Comparison of ENCODE assay signal across 14 cellular contexts in genomic region chr11:17922474-17922788, GRCh38.
DNase-seq lines count a peak whose midpoint lies in the region; ATAC-seq and TF ChIP-seq lines count a peak whose summit lies in the region.
"Had no signal": no experiment of that assay in that cellular context is flagged by ENCODE, and none has a peak within 500 bp of the region (broad histone marks: within the 10 kb centered on the region; RNA-seq: fewer than 3 reads in every experiment).

No MANE protein-coding gene starts in this region.

- ATAC-seq in HG03432 (IDR thresholded peaks at IDR 0.05; ENCODE audit: unreplicated experiment) (peak; percentile 47), gastrocnemius medialis (no peak), upper lobe of right lung (no peak)
- ATAC-seq: A549, Panc1 had no signal

- peaks cover 17% of the 10 kb centered on the region for H3K4me1 ChIP-seq in BLaER1
- peaks cover 0 to 31% (median 19%) of the 10 kb centered on the region in 4 donors for H3K4me1 ChIP-seq in esophagus muscularis mucosa
- H3K4me1 ChIP-seq in gastrocnemius medialis: peaks cover 23 to 42% of the 10 kb centered on the region in 2 donors
- H3K4me1 ChIP-seq in upper lobe of right lung: peaks cover 4% of the 10 kb centered on the region
- H3K4me1 ChIP-seq: A549 had no signal

- H3K9me3 ChIP-seq in BLaER1 (no peaks in the 10 kb centered on the region), esophagus muscularis mucosa (no peaks in the 10 kb centered on the region), gastrocnemius medialis (no peaks in the 10 kb centered on the region), upper lobe of right lung (no peaks in the 10 kb centered on the region)
- H3K9me3 ChIP-seq: A549 had no signal

- 73% methylated on average over 2 of the region's 2 CpGs for WGBS in esophagus muscularis mucosa

- no peaks in the 10 kb centered on the region for H4K20me1 ChIP-seq in BLaER1

- H3K4me2 ChIP-seq in BLaER1: peak overlapping the region; percentile 44
- H3K4me2 ChIP-seq: A549 had no signal

- H3K9ac ChIP-seq in BLaER1: no peak overlapping the region

- H3K27ac ChIP-seq in BLaER1 (no peak overlapping the region), esophagus muscularis mucosa (replicated peaks in 1 of 4) (no peak overlapping the region), gastrocnemius medialis (peak overlapping the region; percentile 70 to 83 (median 77)), upper lobe of right lung (no peak overlapping the region)
- H3K27ac ChIP-seq: A549 had no signal

- H3K4me3 ChIP-seq in BLaER1: no peak overlapping the region
- no peak overlapping the region for H3K4me3 ChIP-seq in esophagus muscularis mucosa
- H3K4me3 ChIP-seq in gastrocnemius medialis: no peak overlapping the region
- no peak overlapping the region for H3K4me3 ChIP-seq in upper lobe of right lung
- H3K4me3 ChIP-seq: A549 had no signal

- in situ Hi-C loops in gastrocnemius medialis (cut with MboI; ENCODE audit: low sequenced_read_pairs in 4 of 4): no loop called here

- TF ChIP-seq CTCF in esophagus muscularis mucosa (IDR thresholded peaks at IDR 0.05): no peak
- TF ChIP-seq CTCF in gastrocnemius medialis (IDR thresholded peaks at IDR 0.05 in 4 of 5, conservative IDR thresholded peaks at IDR 0.05 in 1 of 5): no peak
- no peak for TF ChIP-seq CTCF in upper lobe of right lung (IDR thresholded peaks at IDR 0.05)

- H3K27me3 ChIP-seq in BLaER1 (no peaks in the 10 kb centered on the region), esophagus muscularis mucosa (no peaks in the 10 kb centered on the region), gastrocnemius medialis (no peaks in the 10 kb centered on the region), upper lobe of right lung (no peaks in the 10 kb centered on the region)

- H3K36me3 ChIP-seq in BLaER1: peaks cover 59% of the 10 kb centered on the region
- peaks cover 0 to 19% (median 7%) of the 10 kb centered on the region in 4 donors for H3K36me3 ChIP-seq in esophagus muscularis mucosa
- no peaks in the 10 kb centered on the region for H3K36me3 ChIP-seq in gastrocnemius medialis
- H3K36me3 ChIP-seq in upper lobe of right lung: peaks cover 7% of the 10 kb centered on the region

- TF ChIP-seq POLR2A in esophagus muscularis mucosa (IDR thresholded peaks at IDR 0.05; ENCODE audit: low read depth): no peak
- TF ChIP-seq POLR2A in gastrocnemius medialis (IDR thresholded peaks at IDR 0.05): no peak

- TF ChIP-seq EP300 in esophagus muscularis mucosa (IDR thresholded peaks at IDR 0.05): no peak

- intact Hi-C loops in esophagus muscularis mucosa (cut with DNase I) (no loop called here), gastrocnemius medialis (cut with DNase I; ENCODE audit: low total_unique reads) (loop anchor here (1.0 kb wide), 1 partner anchor 32 kb away; no protein-coding TSS in a partner anchor), upper lobe of right lung (cut with DNase I) (no loop called here)

- peak; percentile 57 for DNase-seq in esophagus muscularis mucosa (ENCODE audit: extremely low spot score)
- DNase-seq in gastrocnemius medialis: no peak
- DNase-seq in upper lobe of right lung: no peak
- DNase-seq in activated CD4-positive, alpha-beta T cell treated with anti-CD3 and anti-CD28 coated beads for 48 hours: no peak
- DNase-seq in NCI-H2081 treated with DMSO at 0.1 percent for 48 hours (lab: John Stamatoyannopoulos, UW): no peak
- DNase-seq in hypothalamus (lab: John Stamatoyannopoulos, UW): no peak
- DNase-seq: COR-L47, HFFc6, NCI-H1436, NCI-H2029 treated with DMSO at 0.1 percent for 48 hours had no signal

Comparison
In these comparisons a context has a peak if more than half of its experiments do, and no peak if none do; other contexts are left out.
1. H3K27ac ChIP-seq: peak in gastrocnemius medialis (4 of 4); none in BLaER1 (single experiment), esophagus muscularis mucosa (0 of 4) and upper lobe of right lung (single experiment).